ENCODE assay signal across 2 cellular contexts in the genomic region with DNA sequence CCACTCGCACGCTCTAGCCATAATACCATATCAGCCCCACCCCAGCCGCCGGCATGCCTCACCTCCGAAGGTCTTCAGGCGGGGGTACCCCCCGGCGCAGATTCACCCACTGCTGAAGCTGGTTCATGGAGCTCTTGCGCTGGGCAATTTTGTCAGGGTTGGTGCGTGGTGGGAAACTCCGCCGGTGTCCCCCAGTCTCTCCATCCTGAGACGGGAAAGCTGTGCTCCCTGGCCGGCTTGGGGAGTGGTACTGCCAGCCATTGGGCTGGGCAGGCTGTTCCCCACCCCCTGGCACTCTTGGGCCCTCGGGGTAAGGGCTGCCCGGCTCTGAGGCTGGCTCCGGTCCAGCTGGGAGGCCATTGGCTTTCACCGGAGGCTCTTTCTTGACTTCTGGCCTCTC.
TF ChIP-seq lines count a peak whose summit lies in the region.

No MANE protein-coding gene starts in this region.

TF ChIP-seq in HepG2, 621 proteins besides CTCF, POLR2A, EP300 and RAD21:
- no peak for TF ChIP-seq BCL3 (CRISPR knock-in tag; IDR thresholded peaks at IDR 0.05)
- TF ChIP-seq, protein P1, sequence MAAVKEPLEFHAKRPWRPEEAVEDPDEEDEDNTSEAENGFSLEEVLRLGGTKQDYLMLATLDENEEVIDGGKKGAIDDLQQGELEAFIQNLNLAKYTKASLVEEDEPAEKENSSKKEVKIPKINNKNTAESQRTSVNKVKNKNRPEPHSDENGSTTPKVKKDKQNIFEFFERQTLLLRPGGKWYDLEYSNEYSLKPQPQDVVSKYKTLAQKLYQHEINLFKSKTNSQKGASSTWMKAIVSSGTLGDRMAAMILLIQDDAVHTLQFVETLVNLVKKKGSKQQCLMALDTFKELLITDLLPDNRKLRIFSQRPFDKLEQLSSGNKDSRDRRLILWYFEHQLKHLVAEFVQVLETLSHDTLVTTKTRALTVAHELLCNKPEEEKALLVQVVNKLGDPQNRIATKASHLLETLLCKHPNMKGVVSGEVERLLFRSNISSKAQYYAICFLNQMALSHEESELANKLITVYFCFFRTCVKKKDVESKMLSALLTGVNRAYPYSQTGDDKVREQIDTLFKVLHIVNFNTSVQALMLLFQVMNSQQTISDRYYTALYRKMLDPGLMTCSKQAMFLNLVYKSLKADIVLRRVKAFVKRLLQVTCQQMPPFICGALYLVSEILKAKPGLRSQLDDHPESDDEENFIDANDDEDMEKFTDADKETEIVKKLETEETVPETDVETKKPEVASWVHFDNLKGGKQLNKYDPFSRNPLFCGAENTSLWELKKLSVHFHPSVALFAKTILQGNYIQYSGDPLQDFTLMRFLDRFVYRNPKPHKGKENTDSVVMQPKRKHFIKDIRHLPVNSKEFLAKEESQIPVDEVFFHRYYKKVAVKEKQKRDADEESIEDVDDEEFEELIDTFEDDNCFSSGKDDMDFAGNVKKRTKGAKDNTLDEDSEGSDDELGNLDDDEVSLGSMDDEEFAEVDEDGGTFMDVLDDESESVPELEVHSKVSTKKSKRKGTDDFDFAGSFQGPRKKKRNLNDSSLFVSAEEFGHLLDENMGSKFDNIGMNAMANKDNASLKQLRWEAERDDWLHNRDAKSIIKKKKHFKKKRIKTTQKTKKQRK (IDR thresholded peaks at IDR 0.05; ENCODE audit: low read length) = no peak
- TF ChIP-seq ZFP82 (CRISPR knock-in tag; IDR thresholded peaks at IDR 0.05; ENCODE audit: borderline replicate concordance) = no peak
- peak; percentile 33 for TF ChIP-seq AGO2 (optimal IDR thresholded peaks at IDR 0.05; ENCODE audit: low read depth, low read length)

TF ChIP-seq in liver, 16 proteins besides CTCF, POLR2A, EP300 and RAD21:
- TF ChIP-seq YY1 (IDR thresholded peaks at IDR 0.05) = no peak
- TF ChIP-seq RXRA (IDR thresholded peaks at IDR 0.05) = no peak
- TF ChIP-seq, protein P2, sequence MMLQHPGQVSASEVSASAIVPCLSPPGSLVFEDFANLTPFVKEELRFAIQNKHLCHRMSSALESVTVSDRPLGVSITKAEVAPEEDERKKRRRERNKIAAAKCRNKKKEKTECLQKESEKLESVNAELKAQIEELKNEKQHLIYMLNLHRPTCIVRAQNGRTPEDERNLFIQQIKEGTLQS (IDR thresholded peaks at IDR 0.05) = no peak
- no peak for TF ChIP-seq FOXA2 (IDR thresholded peaks at IDR 0.05)
- TF ChIP-seq REST (IDR thresholded peaks at IDR 0.05) = no peak
- no peak for TF ChIP-seq TAF1 (conservative IDR thresholded peaks at IDR 0.05)
- TF ChIP-seq NR2F2 (IDR thresholded peaks at IDR 0.05) = no peak
- TF ChIP-seq JUND (IDR thresholded peaks at IDR 0.05) = no peak
- no peak for TF ChIP-seq GABPA (IDR thresholded peaks at IDR 0.05 in 1 of 2, conservative IDR thresholded peaks at IDR 0.05 in 1 of 2)
- no peak for TF ChIP-seq HNF4A (conservative IDR thresholded peaks at IDR 0.05)
- TF ChIP-seq, protein P3, sequence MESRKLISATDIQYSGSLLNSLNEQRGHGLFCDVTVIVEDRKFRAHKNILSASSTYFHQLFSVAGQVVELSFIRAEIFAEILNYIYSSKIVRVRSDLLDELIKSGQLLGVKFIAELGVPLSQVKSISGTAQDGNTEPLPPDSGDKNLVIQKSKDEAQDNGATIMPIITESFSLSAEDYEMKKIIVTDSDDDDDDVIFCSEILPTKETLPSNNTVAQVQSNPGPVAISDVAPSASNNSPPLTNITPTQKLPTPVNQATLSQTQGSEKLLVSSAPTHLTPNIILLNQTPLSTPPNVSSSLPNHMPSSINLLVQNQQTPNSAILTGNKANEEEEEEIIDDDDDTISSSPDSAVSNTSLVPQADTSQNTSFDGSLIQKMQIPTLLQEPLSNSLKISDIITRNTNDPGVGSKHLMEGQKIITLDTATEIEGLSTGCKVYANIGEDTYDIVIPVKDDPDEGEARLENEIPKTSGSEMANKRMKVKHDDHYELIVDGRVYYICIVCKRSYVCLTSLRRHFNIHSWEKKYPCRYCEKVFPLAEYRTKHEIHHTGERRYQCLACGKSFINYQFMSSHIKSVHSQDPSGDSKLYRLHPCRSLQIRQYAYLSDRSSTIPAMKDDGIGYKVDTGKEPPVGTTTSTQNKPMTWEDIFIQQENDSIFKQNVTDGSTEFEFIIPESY (IDR thresholded peaks at IDR 0.05) = no peak
- TF ChIP-seq HNF4G (IDR thresholded peaks at IDR 0.05) = no peak
- TF ChIP-seq EGR1 (IDR thresholded peaks at IDR 0.05; ENCODE audit: low read depth in 2 of 2) = no peak
TF ChIP-seq in liver: peak in this region for 0.
